14 cellular contexts compared by ENCODE assay signal in the genomic region with DNA sequence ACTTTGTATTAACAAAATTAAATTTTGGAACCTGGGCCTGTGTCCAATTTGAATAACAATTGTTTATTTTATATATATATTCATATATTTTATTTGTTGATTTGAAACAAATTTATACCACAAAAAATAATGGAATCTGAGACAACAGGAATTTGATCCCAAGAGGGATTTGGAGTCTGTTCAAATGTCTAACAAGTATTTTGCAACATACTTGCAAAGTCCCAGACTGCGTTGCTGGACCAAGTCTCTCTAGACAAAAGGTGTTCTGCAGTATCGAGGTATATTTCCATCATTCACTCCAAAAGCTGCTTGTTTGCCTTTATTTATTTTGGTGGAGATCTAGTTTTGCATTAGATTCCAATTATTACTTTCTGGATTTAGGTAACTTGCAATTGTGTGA.
DNase-seq lines count a peak whose midpoint lies in the region; FAIRE-seq and TF ChIP-seq lines count a peak whose summit lies in the region.
"Had no signal": no experiment of that assay in that cellular context is flagged by ENCODE, and none has a peak within 500 bp of the region (broad histone marks: within the 10 kb centered on the region; RNA-seq: fewer than 3 reads in every experiment).

No MANE protein-coding gene starts in this region.

- H3K27me3 ChIP-seq in adipocyte (replicated peaks; ENCODE audit: control insufficient read depth, insufficient read depth, low read length) (no peaks in the 10 kb centered on the region), osteoblast (ENCODE audit: insufficient read depth, low read length) (no peaks in the 10 kb centered on the region)

- H3K79me2 ChIP-seq in osteoblast (ENCODE audit: insufficient read depth, low read length) = no peaks in the 10 kb centered on the region

- H2AFZ ChIP-seq in osteoblast (ENCODE audit: low read length) = no peak overlapping the region

- DNase-seq in AG10803 (ENCODE audit: low read depth) (peak; percentile 18), adipocyte (ENCODE audit: low read depth) (peak; percentile 71), fibroblast of mammary gland (ENCODE audit: low read depth) (peak; percentile 53), osteoblast (ENCODE audit: insufficient read length, low spot score, missing footprints) (peak; percentile 62), GM19239 (ENCODE audit: insufficient read length, low spot score) (no peak), pons (ENCODE audit: low spot score) (no peak), inferior parietal cortex (ENCODE audit: extremely low spot score) (no peak)
- DNase-seq: CD8-positive, alpha-beta T cell; COR-L47; DND-41; GDM1 had no signal

- H3K4me1 ChIP-seq in adipocyte (ENCODE audit: control insufficient read depth, insufficient read depth, low read length) (peaks cover 38% of the 10 kb centered on the region), osteoblast (ENCODE audit: insufficient read depth, low read length) (peaks cover 13% of the 10 kb centered on the region)
- H3K4me1 ChIP-seq: HAP-1 had no signal

- H3K27ac ChIP-seq in osteoblast (ENCODE audit: low read depth, low read length) = no peak overlapping the region

- H4K20me1 ChIP-seq in osteoblast (ENCODE audit: insufficient read depth, low read length) = no peaks in the 10 kb centered on the region

- no peak for TF ChIP-seq CTCF in AG10803 (conservative IDR thresholded peaks at IDR 0.05; ENCODE audit: low read length)
- TF ChIP-seq CTCF in fibroblast of mammary gland (conservative IDR thresholded peaks at IDR 0.05; ENCODE audit: control insufficient read depth, insufficient read depth, low read depth, low read length) = no peak
- TF ChIP-seq CTCF in osteoblast (IDR thresholded peaks at IDR 0.05; ENCODE audit: extremely low read depth, low read depth, low read length) = no peak

- H3K4me3 ChIP-seq in AG10803 (ENCODE audit: low read length) (no peak overlapping the region), adipocyte (ENCODE audit: low read length) (no peak overlapping the region), fibroblast of mammary gland (ENCODE audit: control insufficient read depth, low read depth, low read length) (no peak overlapping the region), osteoblast (ENCODE audit: insufficient read depth, low read length) (no peak overlapping the region)
- H3K4me3 ChIP-seq: HAP-1 had no signal

- H3K9ac ChIP-seq in adipocyte (ENCODE audit: low read length) = no peak overlapping the region

- H3K4me2 ChIP-seq in osteoblast (ENCODE audit: insufficient read depth, low read length) = no peak overlapping the region

- H3K9me3 ChIP-seq in adipocyte (ENCODE audit: control insufficient read depth, low read length) (no peaks in the 10 kb centered on the region), osteoblast (ENCODE audit: low read depth, low read length) (no peaks in the 10 kb centered on the region)
- H3K9me3 ChIP-seq: HAP-1 had no signal

- FAIRE-seq in GM19239 (lab: Jason Lieb, UNC) = no peak
- FAIRE-seq: D721Med, H1 had no signal

- H3K36me3 ChIP-seq in adipocyte (ENCODE audit: control insufficient read depth, insufficient read depth, low read length, severe bottlenecking) (no peaks in the 10 kb centered on the region), osteoblast (ENCODE audit: insufficient read depth, low read length) (no peaks in the 10 kb centered on the region)
- H3K36me3 ChIP-seq: HAP-1 had no signal

Comparison
In these comparisons a context has a peak if more than half of its experiments do, and no peak if none do; other contexts are left out.
1. DNase-seq: peak in AG10803 (single experiment), adipocyte (single experiment), fibroblast of mammary gland (single experiment) and osteoblast (single experiment); none in GM19239 (single experiment), pons (single experiment) and inferior parietal cortex (single experiment).